In genomic region chr3:37243811-37244748, GRCh38 we compare ENCODE assay signal across 8 cellular contexts. TPM values are rescaled to one million over a fixed set of nuclear protein-coding genes. Genes with fewer than 3 reads are reported as not detected.
DNase-seq lines count a peak whose midpoint lies in the region; ATAC-seq and TF ChIP-seq lines count a peak whose summit lies in the region.

No MANE protein-coding gene starts in this region.

- POLR2A ChIA-PET in AG04449 (lab: Yijun Ruan, JAX): interaction anchor here (0.6 to 0.9 kb wide), 2 partner anchors 12 to 31 kb away, joined by 3 read pairs; no protein-coding TSS in a partner anchor

- H3K9ac ChIP-seq in HUES64 (ENCODE audit: low read depth, low read length) (peak overlapping the region; percentile 92), colonic mucosa (ENCODE audit: low read depth in 2 of 2, low read length in 2 of 2) (peak overlapping the region; percentile 66 to 87)

- H3K36me3 ChIP-seq in HUES64 (ENCODE audit: insufficient read depth, low read length): no peaks in the 10 kb centered on the region
- no peaks in the 10 kb centered on the region for H3K36me3 ChIP-seq in colonic mucosa

- intact Hi-C loops in colonic mucosa (cut with DNase I): no loop called here

- DNase-seq in AG04449 (ENCODE audit: low read depth, low spot score): no peak
- DNase-seq in colonic mucosa: peak; percentile 86
- DNase-seq in kidney tubule cell (ENCODE audit: low spot score): peak; percentile 83
- peak in 3 of 4 experiments; percentile 12 to 25 (median 20) for DNase-seq in stimulated activated CD4-positive, alpha-beta T cell treated with anti-CD3 and anti-CD28 coated beads, Interleukin-1b, Interleukin-23, amount 100 ng/mL, for 24 hours (ENCODE audit: low read depth in 4 of 4, low spot score in 1 of 4)

- under 1% methylated on average over 34 of the region's 36 CpGs for WGBS in HUES64

- peak overlapping the region; percentile 78 for H3K4me3 ChIP-seq in AG04449 (ENCODE audit: low read depth, low read length)
- peak overlapping the region; percentile 83 for H3K4me3 ChIP-seq in HUES64 (ENCODE audit: low read length)
- peak overlapping the region; percentile 79 for H3K4me3 ChIP-seq in WI38 (ENCODE audit: low read depth, low read length)
- H3K4me3 ChIP-seq in colonic mucosa: peak overlapping the region; percentile 86

- H3K4me1 ChIP-seq in HUES64 (ENCODE audit: insufficient read depth, low read length): peaks cover 22% of the 10 kb centered on the region
- peaks cover 4% of the 10 kb centered on the region for H3K4me1 ChIP-seq in colonic mucosa

- H3K27ac ChIP-seq in HUES64 (ENCODE audit: low read depth, low read length): peak overlapping the region; percentile 82; the same call in 1 of the 2 replicates
- H3K27ac ChIP-seq in colonic mucosa: peak overlapping the region; percentile 97

- no peak for TF ChIP-seq CTCF in AG04449 (IDR thresholded peaks at IDR 0.05; ENCODE audit: insufficient read depth, low read length, missing control alignments)
- TF ChIP-seq CTCF in WI38 (IDR thresholded peaks at IDR 0.05; ENCODE audit: low read depth, low read length): no peak
- no peak for TF ChIP-seq CTCF in colonic mucosa (IDR thresholded peaks at IDR 0.05)

- CTCF ChIA-PET in AG04449 (lab: Yijun Ruan, JAX): interaction anchor here (0.7 kb wide), 1 partner anchor 11 kb away, joined by 3 read pairs; no protein-coding TSS in a partner anchor

- H3K27me3 ChIP-seq in HUES64 (ENCODE audit: insufficient read depth, low read length) (no peaks in the 10 kb centered on the region), colonic mucosa (no peaks in the 10 kb centered on the region)

- peak; percentile 33 for ATAC-seq in GM18867 (IDR thresholded peaks at IDR 0.05; ENCODE audit: unreplicated experiment)
- no peak for ATAC-seq in HG02973 (IDR thresholded peaks at IDR 0.05; ENCODE audit: unreplicated experiment)

- H3K9me3 ChIP-seq in HUES64 (ENCODE audit: insufficient read depth, low read depth, low read length) (no peaks in the 10 kb centered on the region), colonic mucosa (no peaks in the 10 kb centered on the region)

RNA-seq across cellular contexts. Expression of gene GOLGA4, which starts 1.0 kb away (rescaled TPM):
- 25.1 TPM for polyA plus RNA-seq in HUES64 (2013, experiment 1 of 2)
- 33.3 TPM for polyA plus RNA-seq in HUES64 (2013, experiment 2 of 2)
- total RNA-seq in colonic mucosa: 100 to 1,000 TPM; 106 to 110 TPM
